Comparison of ENCODE assay signal across 8 cellular contexts in the genomic region with DNA sequence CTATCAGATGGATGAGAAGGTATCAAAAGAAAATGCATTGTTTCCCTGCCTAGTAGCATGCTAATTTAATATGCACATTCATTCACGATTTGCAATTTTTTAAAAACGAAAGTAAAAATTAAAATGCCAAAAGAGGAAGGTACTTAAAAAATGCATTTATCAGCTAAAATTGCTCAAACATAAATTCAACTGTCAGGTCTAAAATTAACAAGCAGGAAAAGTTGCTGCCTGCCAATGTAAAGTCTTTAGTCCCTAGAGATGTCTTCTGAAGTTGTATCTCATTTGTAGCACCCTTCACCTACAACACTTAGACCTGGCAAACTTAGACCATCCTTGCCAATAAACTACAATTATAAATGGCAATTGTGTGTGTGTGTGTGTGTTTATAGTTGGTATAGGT. TPM values are rescaled to one million over a fixed set of nuclear protein-coding genes. Genes with fewer than 3 reads are reported as not detected.
DNase-seq lines count a peak whose midpoint lies in the region; ATAC-seq, FAIRE-seq and TF ChIP-seq lines count a peak whose summit lies in the region.

No MANE protein-coding gene starts in this region.

- H3K27ac Mint-ChIP-seq in CD4-positive, CD25-positive, alpha-beta regulatory T cell = peak overlapping the region; percentile 85 to 91 (median 88)
- H3K27ac Mint-ChIP-seq in astrocyte (ENCODE audit: unreplicated experiment) (no peak overlapping the region), natural killer cell (peak overlapping the region; percentile 89 to 90)

- H3K4me1 ChIP-seq in CD4-positive, CD25-positive, alpha-beta regulatory T cell (ENCODE audit: control insufficient read depth, insufficient read depth, low read length, poor library complexity, severe bottlenecking) = peaks cover 22% of the 10 kb centered on the region
- H3K4me1 ChIP-seq in MM.1S (ENCODE audit: low read length) (no peaks in the 10 kb centered on the region; the same call in 1 of the 2 replicates), astrocyte (ENCODE audit: insufficient read depth, low read length) (peaks cover 3% of the 10 kb centered on the region)

- no peaks in the 10 kb centered on the region for H3K27me3 ChIP-seq in CD4-positive, CD25-positive, alpha-beta regulatory T cell (ENCODE audit: control insufficient read depth, insufficient read depth, low read length)
- H3K27me3 ChIP-seq in MM.1S (replicated peaks; ENCODE audit: insufficient read depth, low read length) (no peaks in the 10 kb centered on the region), astrocyte (ENCODE audit: insufficient read depth, low read length) (no peaks in the 10 kb centered on the region)

- H3K36me3 ChIP-seq in CD4-positive, CD25-positive, alpha-beta regulatory T cell (ENCODE audit: control insufficient read depth, insufficient read depth, low read length) = peaks cover 7% of the 10 kb centered on the region
- H3K36me3 ChIP-seq in MM.1S (replicated peaks; ENCODE audit: insufficient read depth, low read length) (no peaks in the 10 kb centered on the region), astrocyte (ENCODE audit: insufficient read depth, low read length) (no peaks in the 10 kb centered on the region)

- H3K36me3 Mint-ChIP-seq in CD4-positive, CD25-positive, alpha-beta regulatory T cell = peaks cover 23% of the 10 kb centered on the region
- H3K36me3 Mint-ChIP-seq in astrocyte (ENCODE audit: low read depth, unreplicated experiment) = no peaks in the 10 kb centered on the region
- H3K36me3 Mint-ChIP-seq in natural killer cell = no peaks in the 10 kb centered on the region

- peak overlapping the region; percentile 29 to 85 (median 78) for H3K4me3 Mint-ChIP-seq in CD4-positive, CD25-positive, alpha-beta regulatory T cell
- H3K4me3 Mint-ChIP-seq in astrocyte (ENCODE audit: unreplicated experiment) (no peak overlapping the region), natural killer cell (peak overlapping the region; percentile 89)

- peak overlapping the region; percentile 64 for H3K27ac ChIP-seq in CD4-positive, CD25-positive, alpha-beta regulatory T cell (ENCODE audit: insufficient read depth, low read length, poor library complexity, severe bottlenecking)
- peak overlapping the region; percentile 5; the same call in 1 of the 2 replicates for H3K27ac ChIP-seq in MM.1S (ENCODE audit: low read length)
- H3K27ac ChIP-seq in astrocyte (ENCODE audit: low read depth, low read length) = no peak overlapping the region

- intact Hi-C loops in natural killer cell (cut with micrococcal nuclease) (no loop called here), head of caudate nucleus (cut with DNase I) (no loop called here)

- no peaks in the 10 kb centered on the region for H3K27me3 Mint-ChIP-seq in CD4-positive, CD25-positive, alpha-beta regulatory T cell
- no peaks in the 10 kb centered on the region for H3K27me3 Mint-ChIP-seq in astrocyte (ENCODE audit: low read depth, unreplicated experiment)
- no peaks in the 10 kb centered on the region for H3K27me3 Mint-ChIP-seq in natural killer cell (ENCODE audit: low read depth in 2 of 2)

- H3K9ac ChIP-seq in MM.1S (ENCODE audit: low read length) (peak overlapping the region; percentile 24; the same call in 1 of the 2 replicates), astrocyte (ENCODE audit: low read length) (no peak overlapping the region)

- no peaks in the 10 kb centered on the region for H3K9me3 Mint-ChIP-seq in CD4-positive, CD25-positive, alpha-beta regulatory T cell
- H3K9me3 Mint-ChIP-seq in astrocyte (ENCODE audit: unreplicated experiment) (no peaks in the 10 kb centered on the region), natural killer cell (no peaks in the 10 kb centered on the region)

- FAIRE-seq in astrocyte (lab: Jason Lieb, UNC) = no peak

- H3K9me3 ChIP-seq in CD4-positive, CD25-positive, alpha-beta regulatory T cell (ENCODE audit: control insufficient read depth in 2 of 2, low read length in 2 of 2) = no peaks in the 10 kb centered on the region
- H3K9me3 ChIP-seq in MM.1S (replicated peaks; ENCODE audit: insufficient read depth, low read length) (no peaks in the 10 kb centered on the region), astrocyte (ENCODE audit: insufficient read depth, low read depth, low read length) (no peaks in the 10 kb centered on the region)

- H3K4me2 ChIP-seq in MM.1S (ENCODE audit: low read depth, low read length) (peak overlapping the region; percentile 73), astrocyte (ENCODE audit: low read length) (peak overlapping the region; percentile 19)

- no peak for ATAC-seq in CD4-positive, CD25-positive, alpha-beta regulatory T cell (ENCODE audit: low read depth in 2 of 2)
- no peak for ATAC-seq in natural killer cell
- no peak for ATAC-seq in HG03045 (IDR thresholded peaks at IDR 0.05; ENCODE audit: unreplicated experiment)
- no peak for ATAC-seq in GM18511 (IDR thresholded peaks at IDR 0.05; ENCODE audit: unreplicated experiment)

- H3F3A ChIP-seq in MM.1S (ENCODE audit: insufficient read depth, low read length) = no peaks in the 10 kb centered on the region

- H3K79me2 ChIP-seq in MM.1S (ENCODE audit: low read length) = peaks cover 59% of the 10 kb centered on the region
- peaks cover 93% of the 10 kb centered on the region for H3K79me2 ChIP-seq in astrocyte (ENCODE audit: insufficient read depth, low read length)

- H4K20me1 ChIP-seq in MM.1S (ENCODE audit: insufficient read depth, low read length) (no peaks in the 10 kb centered on the region), astrocyte (ENCODE audit: insufficient read depth, low read length) (peaks cover 58% of the 10 kb centered on the region)

- TF ChIP-seq CTCF in MM.1S (IDR thresholded peaks at IDR 0.05; ENCODE audit: low read length) = no peak
- no peak for TF ChIP-seq CTCF in astrocyte (IDR thresholded peaks at IDR 0.05; ENCODE audit: insufficient read depth, low read depth, low read length)
- TF ChIP-seq CTCF in natural killer cell (IDR thresholded peaks at IDR 0.05) = no peak

- DNase-seq in CD4-positive, CD25-positive, alpha-beta regulatory T cell = peak in 1 of 3 donors; percentile 38
- DNase-seq in MM.1S (peak; percentile 46), astrocyte (ENCODE audit: low read depth) (no peak), natural killer cell (no peak), cerebellum (ENCODE audit: low spot score) (no peak), head of caudate nucleus (no peak)

- peak overlapping the region; percentile 88 for H3K4me3 ChIP-seq in CD4-positive, CD25-positive, alpha-beta regulatory T cell (ENCODE audit: low read depth, low read length)
- H3K4me3 ChIP-seq in MM.1S (ENCODE audit: low read length) (peak overlapping the region; percentile 26), astrocyte (ENCODE audit: insufficient read depth, low read depth, low read length) (no peak overlapping the region)

- H2AFZ ChIP-seq in MM.1S (ENCODE audit: low read length) = peak overlapping the region; percentile 42; the same call in 1 of the 2 replicates
- no peak overlapping the region for H2AFZ ChIP-seq in astrocyte (ENCODE audit: low read depth, low read length)

- H3K9me2 ChIP-seq in MM.1S (replicated peaks; ENCODE audit: insufficient read depth, low read length) = no peaks in the 10 kb centered on the region

- H3K4me1 Mint-ChIP-seq in CD4-positive, CD25-positive, alpha-beta regulatory T cell = peaks cover 12 to 50% (median 34%) of the 10 kb centered on the region in 4 donors
- H3K4me1 Mint-ChIP-seq in astrocyte (ENCODE audit: low read depth, unreplicated experiment) (peaks cover 3% of the 10 kb centered on the region), natural killer cell (peaks cover 20 to 21% of the 10 kb centered on the region in 2 donors)

RNA-seq across cellular contexts. Expression of a gene that starts 7.8 kb away (rescaled TPM):
- total RNA-seq in CD4-positive, CD25-positive, alpha-beta regulatory T cell = 41.0 TPM
- polyA plus RNA-seq in CD4-positive, CD25-positive, alpha-beta regulatory T cell = 10 to 100 TPM; 11.6 to 16.7 (median 14.3) TPM
- total RNA-seq in astrocyte = 35.1 and 38.3 TPM in 2 replicates
- 10 to 100 TPM; 32.3 to 42.3 (median 34.9) TPM for total RNA-seq in natural killer cell
- 16.4 TPM for total RNA-seq in cerebellum

RNA-seq across cellular contexts. Expression of a gene that starts 57.5 kb away (rescaled TPM):
- 228 TPM for total RNA-seq in CD4-positive, CD25-positive, alpha-beta regulatory T cell
- 100 to 1,000 TPM; 577 to 700 (median 672) TPM for polyA plus RNA-seq in CD4-positive, CD25-positive, alpha-beta regulatory T cell
- 224 and 237 TPM in 2 replicates for total RNA-seq in astrocyte
- total RNA-seq in natural killer cell = 100 to 1,000 TPM; 180 to 195 (median 184) TPM
- total RNA-seq in cerebellum = 69.4 TPM
